Comparison of ENCODE assay signal across 26 cellular contexts in the genomic region with DNA sequence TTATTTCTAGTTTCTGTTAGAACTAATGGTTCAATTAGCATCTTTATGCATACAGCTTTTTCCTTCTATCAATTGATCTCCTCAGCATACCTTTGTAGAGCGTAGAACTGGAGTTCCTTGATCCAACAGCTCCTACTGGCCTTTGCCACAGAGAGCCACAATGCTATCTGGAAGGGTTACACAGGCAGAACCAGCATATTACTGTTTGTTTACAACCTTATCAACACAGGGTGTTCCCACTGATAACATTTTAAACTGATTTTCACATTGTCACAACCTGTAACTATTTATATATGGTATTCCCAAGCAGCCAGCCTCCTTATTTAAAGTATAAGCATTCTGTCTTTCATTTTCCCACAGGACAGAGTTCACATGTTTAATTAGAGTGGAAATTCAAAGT.
"Had no signal": no experiment of that assay in that cellular context is flagged by ENCODE, and none has a peak within 500 bp of the region (broad histone marks: within the 10 kb centered on the region; RNA-seq: fewer than 3 reads in every experiment).

No MANE protein-coding gene starts in this region.

- H3K4me1 Mint-ChIP-seq: nephron had no signal

- H3K27ac ChIP-seq: adrenal gland, body of pancreas, gastrocnemius medialis, lower lobe of right lung, neutrophil, right lobe of liver, SK-N-MC had no signal

- H3K4me3 Mint-ChIP-seq: activated naive CD4-positive, alpha-beta T cell treated with anti-CD3 and anti-CD28 coated beads for 36 hours; activated naive CD8-positive, alpha-beta T cell treated with anti-CD3 and anti-CD28 coated beads for 36 hours; nephron; type B pancreatic cell had no signal

- H3K27me3 Mint-ChIP-seq: activated CD4-positive, alpha-beta memory T cell treated with anti-CD3 and anti-CD28 coated beads for 36 hours; activated naive CD8-positive, alpha-beta T cell treated with anti-CD3 and anti-CD28 coated beads for 36 hours; progenitor cell of endocrine pancreas; type B pancreatic cell had no signal

- H3K27me3 ChIP-seq: adrenal gland, body of pancreas, gastrocnemius medialis, neutrophil, right lobe of liver had no signal

- H3K27ac Mint-ChIP-seq: activated CD4-positive, alpha-beta memory T cell treated with anti-CD3 and anti-CD28 coated beads for 36 hours; activated naive CD4-positive, alpha-beta T cell treated with anti-CD3 and anti-CD28 coated beads for 36 hours; activated naive CD8-positive, alpha-beta T cell treated with anti-CD3 and anti-CD28 coated beads for 36 hours; nephron; progenitor cell of endocrine pancreas; type B pancreatic cell had no signal

- H3K9me3 Mint-ChIP-seq: nephron had no signal

- FAIRE-seq: colon had no signal

- H3K36me3 ChIP-seq: adrenal gland, gastrocnemius medialis, lower lobe of right lung, neutrophil, right lobe of liver had no signal

- H3K4me1 ChIP-seq: adrenal gland, body of pancreas, gastrocnemius medialis, lower lobe of right lung, right lobe of liver had no signal

- H3K4me3 ChIP-seq: adrenal gland, body of pancreas, gastrocnemius medialis, lower lobe of right lung, right lobe of liver, SK-N-MC had no signal

- H3K9me3 ChIP-seq: adrenal gland, gastrocnemius medialis, lower lobe of right lung, neutrophil, right lobe of liver had no signal

- DNase-seq: activated effector memory CD4-positive, alpha-beta T cell treated with anti-CD3 and anti-CD28 coated beads, Interleukin-2, amount 50 U/mL, for 16 hours; activated naive CD8-positive, alpha-beta T cell treated with anti-CD3 and anti-CD28 coated beads for 36 hours; activated T-cell treated with anti-CD3 and anti-CD28 coated beads, Interleukin-2, amount 50 U/mL, for 48 hours; aorta; body of pancreas; dermis blood vessel endothelial cell; effector CD4-positive, alpha-beta T cell; erythroblast; gastrocnemius medialis; hippocampal formation; lower lobe of right lung; mesenchymal stem cell; right lobe of liver; stimulated activated CD4-positive, alpha-beta T cell treated with anti-CD3 and anti-CD28 coated beads, Interleukin-12 subunit alpha, Interleukin-12 subunit beta, amount 100 ng/mL, for 4 hours; stimulated activated CD4-positive, alpha-beta T cell treated with anti-CD3 and anti-CD28 coated beads, Interleukin-4, amount 100 ng/mL, for 1 hour; stimulated activated naive CD8-positive, alpha-beta T cell treated with anti-CD3 and anti-CD28 coated beads, Interleukin-15, Interleukin-2, amounts not matched to agents 100 U/mL and 50 U/mL, for 24 hours had no signal

- ATAC-seq: body of pancreas, gastrocnemius medialis, left lobe of liver, lower lobe of right lung, right lobe of liver had no signal
